In genomic region chr22:35835267-35835997, GRCh38 we compare ENCODE assay signal across 9 cellular contexts.
DNase-seq lines count a peak whose midpoint lies in the region; FAIRE-seq and TF ChIP-seq lines count a peak whose summit lies in the region.
"Had no signal": no experiment of that assay in that cellular context is flagged by ENCODE, and none has a peak within 500 bp of the region (broad histone marks: within the 10 kb centered on the region; RNA-seq: fewer than 3 reads in every experiment).

No MANE protein-coding gene starts in this region.

- POLR2A ChIA-PET in A673 (lab: Charles Lee; ENCODE audit: low non-redundant PET) (interaction anchor here (0.7 kb wide), 1 partner anchor 122 kb away, joined by 6 read pairs; no protein-coding TSS in a partner anchor), H1 (lab: Charles Lee; ENCODE audit: partially characterized antibody) (interaction anchor here (0.6 to 1.7 kb wide), 8 partner anchors 12 to 220 kb away, joined by 3 to 8 read pairs (median 4); no protein-coding TSS in a partner anchor)

- DNase-seq in A673 (ENCODE audit: low spot score) = no peak
- DNase-seq in LoVo (ENCODE audit: low spot score) = peak; percentile 48
- no peak for DNase-seq in H1 (ENCODE audit: low read depth in 1 of 2, low spot score in 2 of 2)
- DNase-seq in NCI-H2029 treated with DMSO at 0.1 percent for 48 hours (lab: John Stamatoyannopoulos, UW) = no peak
- no peak for DNase-seq in midbrain (lab: John Stamatoyannopoulos, UW)
- DNase-seq in NCI-H1048 (lab: John Stamatoyannopoulos, UW) = no peak
- DNase-seq in Ammon's horn (ENCODE audit: low spot score) = no peak
- DNase-seq: DND-41 had no signal

- peaks cover 0 to under 1% of the 10 kb centered on the region in 2 experiments for H4K20me1 ChIP-seq in H1 (replicated peaks in 1 of 2; ENCODE audit: control insufficient read depth in 1 of 2, insufficient read depth in 2 of 2, low read length in 2 of 2)

- H3K4me2 ChIP-seq in H1 (ENCODE audit: insufficient read depth in 1 of 2, low read depth in 2 of 2, low read length in 2 of 2) = peak overlapping the region; percentile 85 to 91

- no peaks in the 10 kb centered on the region for H3K9me3 ChIP-seq in A673 (ENCODE audit: low read depth, low read length, poor library complexity, severe bottlenecking)
- no peaks in the 10 kb centered on the region for H3K9me3 ChIP-seq in H1 (ENCODE audit: insufficient read depth in 2 of 2, low read depth in 1 of 2, low read length in 1 of 2)
- H3K9me3 ChIP-seq in muscle layer of duodenum (ENCODE audit: control insufficient read depth in 1 of 2, low read length in 2 of 2) = no peaks in the 10 kb centered on the region

- peak overlapping the region; percentile 70 for H3K14ac ChIP-seq in H1 (ENCODE audit: insufficient read length)

- peak overlapping the region; percentile 27; the same call in 1 of the 2 replicates for H3K18ac ChIP-seq in H1 (ENCODE audit: extremely low read depth, low read length)

- H2BK120ac ChIP-seq in H1 (replicated peaks; ENCODE audit: low read depth, low read length) = no peak overlapping the region

- H3K23me2 ChIP-seq in H1 (ENCODE audit: low read depth, low read length) = peaks cover 5% of the 10 kb centered on the region; the same call in 1 of the 2 replicates

- peak overlapping the region; percentile 64 for H4K91ac ChIP-seq in H1 (replicated peaks; ENCODE audit: insufficient read length, low read length)

- FAIRE-seq in H1 (lab: Jason Lieb, UNC) = no peak

- H2AFZ ChIP-seq in H1 (ENCODE audit: low read length) = no peak overlapping the region

- no peak overlapping the region for H3K23ac ChIP-seq in H1 (ENCODE audit: insufficient read length)

- no peaks in the 10 kb centered on the region for H3K27me3 ChIP-seq in A673 (replicated peaks; ENCODE audit: insufficient read depth, low read depth, low read length, poor library complexity)
- no peaks in the 10 kb centered on the region for H3K27me3 ChIP-seq in H1 (replicated peaks in 1 of 4; ENCODE audit: control insufficient read depth in 3 of 4, extremely low read depth in 1 of 4, insufficient read depth in 3 of 4, low read length in 3 of 4)
- no peaks in the 10 kb centered on the region for H3K27me3 ChIP-seq in muscle layer of duodenum (ENCODE audit: low read depth, low read length)

- no peak for TF ChIP-seq RAD21 in H1 (IDR thresholded peaks at IDR 0.05 in 1 of 2, conservative IDR thresholded peaks at IDR 0.05 in 1 of 2; ENCODE audit: low read depth in 2 of 2, low read length in 2 of 2)

- H3K4me3 ChIP-seq in A673 (ENCODE audit: low read depth, low read length, poor library complexity, severe bottlenecking) = peak overlapping the region; percentile 60
- peak overlapping the region; percentile 43 to 61 (median 57) for H3K4me3 ChIP-seq in H1 (ENCODE audit: extremely low read depth in 1 of 4, insufficient read depth in 2 of 4, low read depth in 3 of 4, low read length in 4 of 4)
- peak overlapping the region; percentile 51 to 55 for H3K4me3 ChIP-seq in muscle layer of duodenum (ENCODE audit: low read depth in 1 of 2, low read length in 2 of 2)

- no peak for TF ChIP-seq POLR2A in H1 (IDR thresholded peaks at IDR 0.05; ENCODE audit: control extremely low read depth in 1 of 2, low read depth in 2 of 2, low read length in 2 of 2)

- H2AK5ac ChIP-seq in H1 (ENCODE audit: low read depth, low read length) = no peak overlapping the region; the same call in 1 of the 2 replicates

- no peak overlapping the region for H4K8ac ChIP-seq in H1 (ENCODE audit: extremely low read depth, insufficient read depth, low read length)

- no peak overlapping the region for H2BK20ac ChIP-seq in H1 (ENCODE audit: low read length)

- no peak overlapping the region for H3K4ac ChIP-seq in H1 (replicated peaks; ENCODE audit: insufficient read length, low read depth, low read length)

- peak overlapping the region; percentile 32; the same call in 1 of the 2 replicates for H2BK12ac ChIP-seq in H1 (ENCODE audit: low read depth, low read length)

- peak overlapping the region; percentile 55 to 88 (median 79) for H3K9ac ChIP-seq in H1 (replicated peaks in 1 of 4; ENCODE audit: extremely low read depth in 1 of 4, low read depth in 3 of 4, low read length in 3 of 4)

- no peak for TF ChIP-seq EP300 in H1 (IDR thresholded peaks at IDR 0.05; ENCODE audit: borderline replicate concordance in 1 of 2, low read depth in 2 of 2, low read length in 2 of 2)

- H3K4me1 ChIP-seq in A673 (ENCODE audit: insufficient read depth, low read length, poor library complexity, severe bottlenecking) (peaks cover 42% of the 10 kb centered on the region), H1 (replicated peaks in 1 of 4; ENCODE audit: control insufficient read depth in 3 of 4, insufficient read depth in 4 of 4, low read length in 3 of 4) (peaks cover 2 to 23% (median 18%) of the 10 kb centered on the region in 4 experiments; a peak in 6 of 7 replicates), muscle layer of duodenum (ENCODE audit: control insufficient read depth in 1 of 2, insufficient read depth in 2 of 2, low read length in 2 of 2) (peaks cover 23 to 59% of the 10 kb centered on the region in 2 donors)

- peak overlapping the region; percentile 76 for H4K5ac ChIP-seq in H1 (ENCODE audit: insufficient read length, low read depth, low read length)

- TF ChIP-seq CTCF in A673 (conservative IDR thresholded peaks at IDR 0.05; ENCODE audit: low read depth, low read length) (no peak), H1 (IDR thresholded peaks at IDR 0.05; ENCODE audit: control extremely low read depth in 1 of 3, insufficient read depth in 1 of 3, low read depth in 1 of 3, low read length in 3 of 3) (no peak)

- peaks cover 5 to 88% of the 10 kb centered on the region in 2 experiments for H3K79me2 ChIP-seq in H1 (ENCODE audit: control insufficient read depth in 1 of 2, insufficient read depth in 2 of 2, low read length in 2 of 2)

- intact Hi-C loops in A673 (cut with micrococcal nuclease; ENCODE audit: unreplicated experiment) = loop anchor here (5.0 kb wide), 2 partner anchors 58 to 208 kb away; no protein-coding TSS in a partner anchor

- no TSS peak for BruUV-seq in A673 (replicated peaks; lab: Mats Ljungman, UMichigan)

- CTCF ChIA-PET in A673 (lab: Charles Lee) (no interaction called here), H1 (lab: Charles Lee; ENCODE audit: partially characterized antibody) (interaction anchor here (0.6 to 1.7 kb wide), 11 partner anchors 7 to 505 kb away, joined by 3 to 4 read pairs (median 3); no protein-coding TSS in a partner anchor)

- H3K27ac ChIP-seq in A673 (ENCODE audit: low read depth, low read length, poor library complexity, severe bottlenecking) = peak overlapping the region; percentile 80
- H3K27ac ChIP-seq in H1 (ENCODE audit: low read depth, low read length) = peak overlapping the region; percentile 71
- H3K27ac ChIP-seq in muscle layer of duodenum (ENCODE audit: low read length) = peak overlapping the region; percentile 89

- WGBS in H1 (ENCODE audit: extremely low coverage in 1 of 2, insufficient coverage in 1 of 2, insufficient read length in 1 of 2, insufficient replicate concordance in 2 of 2, low coverage in 1 of 2, low lambda C conversion rate in 2 of 2, missing lambda C conversion rate in 1 of 2), 2 experiments = 40% methylated on average over 3 of the region's 3 CpGs; no CpG with 5 or more reads in 1 of the 2 experiments

- H2BK15ac ChIP-seq in H1 (ENCODE audit: low read length) = no peak overlapping the region

- no peaks in the 10 kb centered on the region for H3K36me3 ChIP-seq in A673 (ENCODE audit: insufficient read depth, low read length, poor library complexity, severe bottlenecking)
- H3K36me3 ChIP-seq in H1 (ENCODE audit: control insufficient read depth in 2 of 4, insufficient read depth in 4 of 4, low read length in 3 of 4) = no peaks in the 10 kb centered on the region
- H3K36me3 ChIP-seq in muscle layer of duodenum (ENCODE audit: control insufficient read depth in 1 of 2, insufficient read depth in 2 of 2, low read length in 2 of 2) = no peaks in the 10 kb centered on the region

- 0 out of 2 replicates have a peak overlapping the region, but pooled peaks have one; percentile 71 for H2BK5ac ChIP-seq in H1 (ENCODE audit: low read depth, low read length)

- no peaks in the 10 kb centered on the region for H3K79me1 ChIP-seq in H1 (ENCODE audit: low read depth, low read length)

- no peak overlapping the region for H3K56ac ChIP-seq in H1 (replicated peaks; ENCODE audit: insufficient read length, low read depth, low read length)

TF ChIP-seq in H1, 55 proteins besides CTCF, POLR2A, EP300 and RAD21:
- TF ChIP-seq NANOG (IDR thresholded peaks at IDR 0.05; ENCODE audit: insufficient read depth, low read depth, low read length, poor library complexity, severe bottlenecking) (no peak), EGR1 (IDR thresholded peaks at IDR 0.05; ENCODE audit: borderline replicate concordance, low read depth, low read length) (no peak), TCF12 (IDR thresholded peaks at IDR 0.05; ENCODE audit: low read depth, low read length) (no peak), SUZ12 (IDR thresholded peaks at IDR 0.05; ENCODE audit: low read length) (no peak), GTF2F1 (IDR thresholded peaks at IDR 0.05; ENCODE audit: borderline replicate concordance, low read depth, low read length) (no peak), MAFK (IDR thresholded peaks at IDR 0.05; ENCODE audit: low read depth, low read length) (no peak), TAF7 (optimal IDR thresholded peaks at IDR 0.05; ENCODE audit: borderline replicate concordance, low read depth, low read length) (no peak), GABPA (IDR thresholded peaks at IDR 0.05; ENCODE audit: borderline replicate concordance, insufficient read depth, low read length) (no peak), KDM5A (IDR thresholded peaks at IDR 0.05; ENCODE audit: low read length) (no peak), SP4 (IDR thresholded peaks at IDR 0.05; ENCODE audit: low read length) (no peak), SRF (IDR thresholded peaks at IDR 0.05; ENCODE audit: low read depth, low read length) (no peak), JUND (IDR thresholded peaks at IDR 0.05; ENCODE audit: low read length) (no peak), YY1 (IDR thresholded peaks at IDR 0.05; ENCODE audit: low read depth, low read length) (no peak), E2F6 (IDR thresholded peaks at IDR 0.05) (no peak)
